ENCODE assay signal across 24 cellular contexts in genomic region chr22:23077627-23078461, GRCh38. TPM values are rescaled to one million over a fixed set of nuclear protein-coding genes. Genes with fewer than 3 reads are reported as not detected.
DNase-seq lines count a peak whose midpoint lies in the region; ATAC-seq and TF ChIP-seq lines count a peak whose summit lies in the region.
"Had no signal": no experiment of that assay in that cellular context is flagged by ENCODE, and none has a peak within 500 bp of the region (broad histone marks: within the 10 kb centered on the region; RNA-seq: fewer than 3 reads in every experiment).

No MANE protein-coding gene starts in this region.

- TF ChIP-seq CTCF in dorsolateral prefrontal cortex (IDR thresholded peaks at IDR 0.05 in 54 of 56, conservative IDR thresholded peaks at IDR 0.05 in 2 of 56; ENCODE audit: low read depth in 1 of 56, partially characterized antibody in 56 of 56) = no peak
- TF ChIP-seq CTCF in spleen (IDR thresholded peaks at IDR 0.05 in 8 of 11, conservative IDR thresholded peaks at IDR 0.05 in 3 of 11) = peak in 6 of 11 experiments; percentile 10 to 56 (median 40)

- DNase-seq in H7 = peak; percentile 51
- DNase-seq in NCI-H2196 treated with DMSO at 0.1 percent for 48 hours (lab: John Stamatoyannopoulos, UW; ENCODE audit: unreplicated experiment) = peak; percentile 4
- no peak for DNase-seq in dorsolateral prefrontal cortex
- DNase-seq in spleen = no peak
- DNase-seq in NCI-H524 treated with DMSO at 0.1 percent for 48 hours (lab: John Stamatoyannopoulos, UW) = no peak
- no peak for DNase-seq in stimulated activated CD4-positive, alpha-beta T cell treated with anti-CD3 and anti-CD28 coated beads, Interleukin-15, amount 100 ng/mL, for 24 hours
- DNase-seq: activated CD4-positive, alpha-beta T cell treated with anti-CD3 and anti-CD28 coated beads for 36 hours; activated naive CD4-positive, alpha-beta T cell treated with anti-CD3 and anti-CD28 coated beads, Interleukin-2, amount 50 U/mL, for 16 hours; activated T-cell treated with anti-CD3 and anti-CD28 coated beads, Interleukin-2, amount 50 U/mL, for 48 hours; CD8-positive, alpha-beta memory T cell; heart left ventricle; midbrain; NCI-H1105; NCI-H2107; NCI-H510A treated with DMSO at 0.1 percent for 48 hours; nephron progenitor cell; OCI-M1; Right ventricle myocardium superior; stimulated activated CD4-positive, alpha-beta T cell treated with anti-CD3 and anti-CD28 coated beads, Interleukin-1b, Interleukin-23, amount 100 ng/mL, for 48 hours had no signal

- no peaks in the 10 kb centered on the region; the same call in 1 of the 2 replicates for H3K27me3 ChIP-seq in H7 (ENCODE audit: control insufficient read depth, insufficient read depth, low read length)
- H3K27me3 ChIP-seq in dorsolateral prefrontal cortex = no peaks in the 10 kb centered on the region
- H3K27me3 ChIP-seq in spleen (replicated peaks in 1 of 7) = peaks cover 0 to 3% (median 0%) of the 10 kb centered on the region in 7 donors

- H3K36me3 ChIP-seq in H7 (replicated peaks; ENCODE audit: control insufficient read depth, insufficient read depth, low read length) (no peaks in the 10 kb centered on the region), spleen (no peaks in the 10 kb centered on the region)
- H3K36me3 ChIP-seq: heart left ventricle, thoracic aorta had no signal

- H3K27ac ChIP-seq in dorsolateral prefrontal cortex (peak overlapping the region in 55 of 59 donors; percentile 8 to 93 (median 77)), spleen (peak overlapping the region in 4 of 8 donors; percentile 9 to 46 (median 34))
- H3K27ac ChIP-seq: epithelial cell of prostate, heart left ventricle, thoracic aorta had no signal

- TF ChIP-seq POLR2A in spleen (IDR thresholded peaks at IDR 0.05) = no peak

- no peak overlapping the region for H3K4me3 ChIP-seq in H7 (ENCODE audit: insufficient read depth, low read depth, low read length)
- no peak overlapping the region for H3K4me3 ChIP-seq in dorsolateral prefrontal cortex
- no peak overlapping the region for H3K4me3 ChIP-seq in spleen
- H3K4me3 ChIP-seq: heart left ventricle, thoracic aorta had no signal

- H3K9me3 ChIP-seq in spleen = no peaks in the 10 kb centered on the region
- H3K9me3 ChIP-seq: heart left ventricle, thoracic aorta had no signal

- peaks cover 0 to 37% (median 13%) of the 10 kb centered on the region in 6 donors for H3K4me1 ChIP-seq in spleen

- intact Hi-C loops in dorsolateral prefrontal cortex (cut with DNase I) (no loop called here), spleen (cut with DNase I; ENCODE audit: low total_unique reads) (no loop called here)

- ATAC-seq in GM18520 (IDR thresholded peaks at IDR 0.05; ENCODE audit: unreplicated experiment) (no peak), GM19397 (IDR thresholded peaks at IDR 0.05; ENCODE audit: unreplicated experiment) (no peak)
- ATAC-seq: activated CD4-positive, alpha-beta T cell treated with anti-CD3 and anti-CD28 coated beads for 36 hours; stimulated activated memory B cell treated with anti-CD40 and anti-IgM and Interleukin-4, amounts not matched to agents 10 μg/mL and 1 μg/mL and 100 μg/mL, for 72 hours had no signal

- 67 to 79% (median 72%) methylated on average over 9 to 11 of the region's 11 CpGs for WGBS in spleen, 5 donors

RNA-seq across cellular contexts. Expression of gene GNAZ, which starts 7.5 kb away (rescaled TPM):
- total RNA-seq in H7 (2014; rRNA removed; shearing (Covaris generic)) = 18.0 and 24.4 TPM in 2 replicates
- 100 to 1,000 TPM in 10 of 120 experiments, 10 to 100 TPM in 110; 66.2 to 113 (median 85.3) TPM for total RNA-seq in dorsolateral prefrontal cortex
- 10 to 100 TPM in 2 of 7 donors, 1 to 10 TPM in 5; 4.4 to 11.8 (median 7.6) TPM for total RNA-seq in spleen
- polyA plus RNA-seq in spleen = 1 to 10 TPM; 2.3 to 5.7 (median 2.8) TPM

Comparison
In these comparisons a context has a peak if more than half of its experiments do, and no peak if none do; other contexts are left out.
1. DNase-seq: peak in H7 (single experiment) and NCI-H2196 treated with DMSO at 0.1 percent for 48 hours (single experiment); none in dorsolateral prefrontal cortex (0 of 10), spleen (single experiment), NCI-H524 treated with DMSO at 0.1 percent for 48 hours (single experiment) and stimulated activated CD4-positive, alpha-beta T cell treated with anti-CD3 and anti-CD28 coated beads, Interleukin-15, amount 100 ng/mL, for 24 hours (single experiment).
2. CTCF ChIP-seq: peak in spleen (6 of 11); none in dorsolateral prefrontal cortex (0 of 56).